20 cellular contexts compared by ENCODE assay signal in the genomic region with DNA sequence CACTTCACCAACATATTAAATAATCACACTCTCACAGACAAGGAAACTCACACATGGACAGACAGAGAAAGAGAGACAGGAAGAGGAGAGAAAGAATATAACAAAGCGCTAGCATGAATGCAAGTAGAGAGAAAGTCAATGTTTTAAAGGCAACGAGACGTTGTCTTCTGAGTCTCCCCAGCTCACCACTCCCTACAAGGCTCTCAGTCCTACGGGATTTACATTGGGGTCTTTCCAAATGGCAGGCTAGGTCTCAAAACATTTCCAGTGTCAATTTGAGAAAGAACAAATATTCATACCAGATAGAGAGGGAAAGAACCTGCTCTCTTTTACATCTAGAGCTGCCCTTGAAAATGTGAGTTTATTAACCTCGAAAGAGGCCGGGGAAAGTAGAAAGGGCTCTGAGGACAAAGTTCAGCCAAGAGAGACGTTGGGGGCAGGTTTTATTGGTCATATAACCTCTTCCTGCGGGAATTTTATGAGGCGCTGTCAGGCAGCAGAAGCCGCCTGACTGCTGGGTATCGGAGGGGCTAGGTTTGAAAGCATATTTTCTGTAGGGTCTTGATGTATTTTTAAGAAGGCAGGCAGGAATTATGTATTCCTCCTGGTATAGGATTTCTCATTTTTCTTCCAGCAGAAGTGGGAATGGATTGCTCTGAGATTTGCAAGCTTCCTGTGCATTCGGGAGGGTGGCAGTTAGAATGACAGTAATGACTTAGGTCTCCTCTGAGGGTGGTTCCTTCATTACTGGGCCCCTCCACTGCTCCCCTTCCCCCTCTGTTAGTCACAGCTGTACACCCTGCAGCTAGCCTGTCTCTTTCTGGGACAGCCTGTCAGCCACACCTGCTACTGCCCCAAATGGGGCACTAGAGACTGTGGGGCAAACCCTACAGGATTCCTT. TPM values are rescaled to one million over a fixed set of nuclear protein-coding genes. Genes with fewer than 3 reads are reported as not detected.
DNase-seq lines count a peak whose midpoint lies in the region; TF ChIP-seq lines count a peak whose summit lies in the region.
"Had no signal": no experiment of that assay in that cellular context is flagged by ENCODE, and none has a peak within 500 bp of the region (broad histone marks: within the 10 kb centered on the region; RNA-seq: fewer than 3 reads in every experiment).

No MANE protein-coding gene starts in this region.

- H3K4me1 ChIP-seq in stomach smooth muscle (ENCODE audit: control insufficient read depth, insufficient read depth, low read length), result peaks cover 11% of the 10 kb centered on the region
- H3K4me1 ChIP-seq: esophagus squamous epithelium, HAP-1 had no signal

- H3K9me3 ChIP-seq in stomach smooth muscle (ENCODE audit: control insufficient read depth in 2 of 2, low read length in 2 of 2), result peaks cover 0 to 3% of the 10 kb centered on the region in 2 donors
- H3K9me3 ChIP-seq: adrenal gland, esophagus squamous epithelium, HAP-1 had no signal

- H3K27me3 Mint-ChIP-seq in mesothelial cell of epicardium (ENCODE audit: low read depth), result no peaks in the 10 kb centered on the region

- H3K9me3 Mint-ChIP-seq in mesothelial cell of epicardium, result no peaks in the 10 kb centered on the region
- H3K9me3 Mint-ChIP-seq: stimulated activated naive CD8-positive, alpha-beta T cell treated with anti-CD3 and anti-CD28 coated beads, Interleukin-15, Interleukin-2, amounts not matched to agents 100 ng/mL and 50 ng/mL, for 24 hours had no signal

- peak overlapping the region; percentile 12 for H3K27ac ChIP-seq in stomach smooth muscle (ENCODE audit: low read length)
- H3K27ac ChIP-seq: adrenal gland, esophagus squamous epithelium had no signal

- H3K36me3 ChIP-seq in stomach smooth muscle (ENCODE audit: control insufficient read depth in 2 of 2, insufficient read depth in 2 of 2, low read length in 2 of 2), result no peaks in the 10 kb centered on the region
- H3K36me3 ChIP-seq: adrenal gland, esophagus squamous epithelium, HAP-1 had no signal

- H3K9ac ChIP-seq in stomach smooth muscle (ENCODE audit: low read length in 2 of 2), result no peak overlapping the region

- H3K27me3 ChIP-seq in stomach smooth muscle (ENCODE audit: control insufficient read depth in 1 of 2, insufficient read depth in 2 of 2, low read length in 2 of 2), result no peaks in the 10 kb centered on the region
- H3K27me3 ChIP-seq: adrenal gland, esophagus squamous epithelium had no signal

- no peak for TF ChIP-seq CTCF in fibroblast of villous mesenchyme (IDR thresholded peaks at IDR 0.05; ENCODE audit: insufficient read depth, low read depth, low read length)
- no peak for TF ChIP-seq CTCF in mesothelial cell of epicardium (IDR thresholded peaks at IDR 0.05; ENCODE audit: unreplicated experiment)

- no peaks in the 10 kb centered on the region for H3K36me3 Mint-ChIP-seq in mesothelial cell of epicardium

- H3K4me1 Mint-ChIP-seq in mesothelial cell of epicardium, result peaks cover 16% of the 10 kb centered on the region

- DNase-seq in NCI-H526 (lab: John Stamatoyannopoulos, UW) (peak; percentile 40 to 61), fibroblast of villous mesenchyme (ENCODE audit: low read depth) (peak; percentile 1), mesothelial cell of epicardium (ENCODE audit: low spot score in 2 of 2, unreplicated experiment in 2 of 2) (no peak), NCI-H146 treated with DMSO at 0.1 percent for 48 hours (lab: John Stamatoyannopoulos, UW; ENCODE audit: unreplicated experiment) (no peak)
- DNase-seq in activated naive CD4-positive, alpha-beta T cell (lab: John Stamatoyannopoulos, UW), result no peak
- no peak for DNase-seq in NK-92 treated with Interleukin-12 subunit alpha and Interleukin-12 subunit beta, amount 100 ng/mL, for 24 hours (lab: John Stamatoyannopoulos, UW)
- DNase-seq: activated CD4-positive, alpha-beta T cell treated with anti-CD3 and anti-CD28 coated beads for 1 hour; caudate nucleus; COR-L47; effector CD8-positive, alpha-beta T cell; esophagus squamous epithelium; mesenchymal stem cell; NCI-H1105 treated with DMSO at 0.1 percent for 48 hours; NCI-H748 treated with DMSO at 0.1 percent for 48 hours; stimulated activated CD4-positive, alpha-beta T cell treated with anti-CD3 and anti-CD28 coated beads, Interleukin-1b, Interleukin-23, amount 100 ng/mL, for 48 hours; T1000 had no signal

- H3K27ac Mint-ChIP-seq in mesothelial cell of epicardium, result peak overlapping the region; percentile 21
- H3K27ac Mint-ChIP-seq: stimulated activated naive CD8-positive, alpha-beta T cell treated with anti-CD3 and anti-CD28 coated beads, Interleukin-15, Interleukin-2, amounts not matched to agents 100 ng/mL and 50 ng/mL, for 24 hours had no signal

- no peak overlapping the region for H3K4me3 Mint-ChIP-seq in mesothelial cell of epicardium
- H3K4me3 Mint-ChIP-seq: stimulated activated naive CD8-positive, alpha-beta T cell treated with anti-CD3 and anti-CD28 coated beads, Interleukin-15, Interleukin-2, amounts not matched to agents 100 ng/mL and 50 ng/mL, for 24 hours had no signal

- H3K4me3 ChIP-seq in fibroblast of villous mesenchyme (ENCODE audit: low read depth, low read length) (no peak overlapping the region), stomach smooth muscle (ENCODE audit: low read length in 2 of 2) (no peak overlapping the region)
- H3K4me3 ChIP-seq: adrenal gland, esophagus squamous epithelium, HAP-1 had no signal

RNA-seq across cellular contexts. Expression of gene KIF16B, which starts 34.4 kb away (rescaled TPM):
- total RNA-seq in fibroblast of villous mesenchyme (11.0 and 13.4 TPM in 2 replicates), mesothelial cell of epicardium (12.8 to 13.9 TPM (median 12.9 TPM) in 3 replicates)

Comparison
In these comparisons a context has a peak if more than half of its experiments do, and no peak if none do; other contexts are left out.
1. DNase-seq: peak in NCI-H526 (2 of 2) and fibroblast of villous mesenchyme (single experiment); none in mesothelial cell of epicardium (0 of 2), NCI-H146 treated with DMSO at 0.1 percent for 48 hours (single experiment), activated naive CD4-positive, alpha-beta T cell (0 of 4) and NK-92 treated with Interleukin-12 subunit alpha and Interleukin-12 subunit beta, amount 100 ng/mL, for 24 hours (single experiment).